ENCODE assay signal across 8 cellular contexts in genomic region chr11:72781313-72782080, GRCh38. TPM values are rescaled to one million over a fixed set of nuclear protein-coding genes. Genes with fewer than 3 reads are reported as not detected.
DNase-seq lines count a peak whose midpoint lies in the region; ATAC-seq, FAIRE-seq and TF ChIP-seq lines count a peak whose summit lies in the region.

No MANE protein-coding gene starts in this region.

- peak; percentile 60 for ATAC-seq in HG02798 (IDR thresholded peaks at IDR 0.05; ENCODE audit: poor library complexity, unreplicated experiment)
- ATAC-seq in GM21367 (IDR thresholded peaks at IDR 0.05; ENCODE audit: unreplicated experiment) = no peak

- DNase-seq in CD8-positive, alpha-beta memory T cell = peak; percentile 63 to 76 (median 67)
- no peak for DNase-seq in bronchial epithelial cell (ENCODE audit: low read depth)
- DNase-seq in stimulated activated CD8-positive, alpha-beta memory T cell treated with anti-CD3 and anti-CD28 coated beads, Interleukin-15, amount 100 ng/mL, for 24 hours (ENCODE audit: low read depth) = peak; percentile 23
- DNase-seq in occipital lobe (lab: John Stamatoyannopoulos, UW) = no peak

- H3K4me3 ChIP-seq in CD8-positive, alpha-beta memory T cell (ENCODE audit: low read length) = peak overlapping the region; percentile 43
- H3K4me3 ChIP-seq in WI38 (ENCODE audit: low read depth, low read length) = peak overlapping the region; percentile 51
- H3K4me3 ChIP-seq in bronchial epithelial cell (ENCODE audit: low read depth, low read length) = peak overlapping the region; percentile 56
- H3K4me3 ChIP-seq in liver (ENCODE audit: low read depth in 1 of 3, low read length in 3 of 3) = peak overlapping the region; percentile 64 to 85 (median 78)

- H3K4me1 Mint-ChIP-seq in CD8-positive, alpha-beta memory T cell = peaks cover 24 to 42% (median 27%) of the 10 kb centered on the region in 3 donors

- peak overlapping the region; percentile 62 to 91 (median 85) for H3K27ac Mint-ChIP-seq in CD8-positive, alpha-beta memory T cell

- peak overlapping the region; percentile 54 for H3K27ac ChIP-seq in CD8-positive, alpha-beta memory T cell (ENCODE audit: low read depth, low read length)
- peak overlapping the region; percentile 86 to 92 for H3K27ac ChIP-seq in liver (ENCODE audit: low read depth in 1 of 2, low read length in 2 of 2)

- no peaks in the 10 kb centered on the region for H3K9me3 Mint-ChIP-seq in CD8-positive, alpha-beta memory T cell

- H3K4me3 Mint-ChIP-seq in CD8-positive, alpha-beta memory T cell = peak overlapping the region; percentile 77 to 96 (median 83)

- no peaks in the 10 kb centered on the region for H3K36me3 ChIP-seq in CD8-positive, alpha-beta memory T cell (ENCODE audit: insufficient read depth, low read length)
- H3K36me3 ChIP-seq in bronchial epithelial cell (ENCODE audit: control insufficient read depth, insufficient read depth, low read length) (no peaks in the 10 kb centered on the region), liver (ENCODE audit: control insufficient read depth in 4 of 4, insufficient read depth in 3 of 4, low read depth in 1 of 4, low read length in 3 of 4) (no peaks in the 10 kb centered on the region)

- H3K36me3 Mint-ChIP-seq in CD8-positive, alpha-beta memory T cell = no peaks in the 10 kb centered on the region

- no peaks in the 10 kb centered on the region for H3K27me3 ChIP-seq in CD8-positive, alpha-beta memory T cell (ENCODE audit: insufficient read depth, low read length, poor library complexity, severe bottlenecking)
- H3K27me3 ChIP-seq in bronchial epithelial cell (ENCODE audit: control insufficient read depth, insufficient read depth, low read length) (no peaks in the 10 kb centered on the region), liver (ENCODE audit: control insufficient read depth in 4 of 4, insufficient read depth in 4 of 4, low read length in 3 of 4) (no peaks in the 10 kb centered on the region)

- no peak for FAIRE-seq in bronchial epithelial cell (lab: Jason Lieb, UNC)

- POLR2A ChIA-PET in CD8-positive, alpha-beta memory T cell (lab: Charles Lee) = interaction anchor here (0.7 to 1.4 kb wide), 3 partner anchors 22 to 59 kb away, joined by 3 to 5 read pairs (median 4); no protein-coding TSS in a partner anchor

- under 1% methylated on average over 89 of the region's 89 CpGs for WGBS in liver

- TF ChIP-seq CTCF in WI38 (IDR thresholded peaks at IDR 0.05; ENCODE audit: low read depth, low read length) = no peak
- no peak for TF ChIP-seq CTCF in bronchial epithelial cell (IDR thresholded peaks at IDR 0.05; ENCODE audit: insufficient read depth, low read length, severe bottlenecking)
- TF ChIP-seq CTCF in liver (IDR thresholded peaks at IDR 0.05; ENCODE audit: low read depth, low read length, missing input control) = no peak

- CTCF ChIA-PET in CD8-positive, alpha-beta memory T cell (lab: Charles Lee) = interaction anchor here (0.8 to 1.6 kb wide), 4 partner anchors 11 to 310 kb away, joined by 3 to 8 read pairs (median 6); partner anchors contain the start of gene STARD10

- TF ChIP-seq RAD21 in liver (IDR thresholded peaks at IDR 0.05) = no peak

- peaks cover 17% of the 10 kb centered on the region for H3K4me1 ChIP-seq in CD8-positive, alpha-beta memory T cell (ENCODE audit: insufficient read depth, low read length)
- peaks cover 8 to 64% (median 48%) of the 10 kb centered on the region in 4 donors for H3K4me1 ChIP-seq in liver (ENCODE audit: control insufficient read depth in 4 of 4, insufficient read depth in 4 of 4, low read length in 3 of 4)

- peaks cover 0 to 1% of the 10 kb centered on the region in 2 donors for H3K27me3 Mint-ChIP-seq in CD8-positive, alpha-beta memory T cell

- no peaks in the 10 kb centered on the region for H3K9me3 ChIP-seq in CD8-positive, alpha-beta memory T cell (ENCODE audit: low read length)
- H3K9me3 ChIP-seq in liver (ENCODE audit: control insufficient read depth in 4 of 4, low read length in 3 of 4) = no peaks in the 10 kb centered on the region

- H3K9ac ChIP-seq in liver (ENCODE audit: low read depth in 1 of 2, low read length in 2 of 2) = peak overlapping the region in 1 of 2 donors; percentile 88

TF ChIP-seq in liver, 16 proteins besides CTCF, POLR2A, EP300 and RAD21:
- TF ChIP-seq GABPA (IDR thresholded peaks at IDR 0.05 in 1 of 2, conservative IDR thresholded peaks at IDR 0.05 in 1 of 2) (no peak), FOXA1 (IDR thresholded peaks at IDR 0.05) (no peak)

RNA-seq across cellular contexts. Expression of gene STARD10, which starts 12.3 kb away (rescaled TPM):
- 10 to 100 TPM; 13.8 to 15.9 TPM for total RNA-seq in CD8-positive, alpha-beta memory T cell
- polyA plus RNA-seq in CD8-positive, alpha-beta memory T cell = 21.8 TPM
- 118 and 179 TPM in 2 replicates for total RNA-seq in bronchial epithelial cell
- total RNA-seq in liver = 100 to 1,000 TPM in 1 of 2 donors, 10 to 100 TPM in 1; 70.5 to 176 TPM
- polyA plus RNA-seq in liver = 100 to 1,000 TPM; 287 to 328 TPM
- 20.4 TPM for total RNA-seq in occipital lobe

RNA-seq across cellular contexts. Expression of gene ARAP1, which starts 29.3 kb away (rescaled TPM):
- total RNA-seq in CD8-positive, alpha-beta memory T cell = 10 to 100 TPM; 61.2 to 64.0 TPM
- polyA plus RNA-seq in CD8-positive, alpha-beta memory T cell = 39.8 TPM
- total RNA-seq in bronchial epithelial cell = 49.5 and 63.6 TPM in 2 replicates
- total RNA-seq in liver = 10 to 100 TPM; 59.8 to 77.8 TPM
- polyA plus RNA-seq in liver = 10 to 100 TPM; 14.4 to 27.2 TPM
- 19.3 TPM for total RNA-seq in occipital lobe

RNA-seq across cellular contexts. Expression of gene ATG16L2, which starts 32.7 kb away (rescaled TPM):
- total RNA-seq in CD8-positive, alpha-beta memory T cell = 10 to 100 TPM; 50.3 to 53.2 TPM
- polyA plus RNA-seq in CD8-positive, alpha-beta memory T cell = 18.8 TPM
- total RNA-seq in bronchial epithelial cell = 5.3 and 8.1 TPM in 2 replicates
- total RNA-seq in liver = 10 to 100 TPM in 1 of 2 donors, 1 to 10 TPM in 1; 5.7 to 17.8 TPM
- polyA plus RNA-seq in liver = 1 to 10 TPM; 4.7 to 9.0 TPM
- total RNA-seq in occipital lobe = 4.2 TPM

Comparison
In these comparisons a context has a peak if more than half of its experiments do, and no peak if none do; other contexts are left out.
1. DNase-seq: peak in CD8-positive, alpha-beta memory T cell (5 of 5) and stimulated activated CD8-positive, alpha-beta memory T cell treated with anti-CD3 and anti-CD28 coated beads, Interleukin-15, amount 100 ng/mL, for 24 hours (single experiment); none in bronchial epithelial cell (single experiment) and occipital lobe (single experiment).
2. Peak in every context shown above with its lines, with median percentiles within 50 percentile points of each other: H3K4me3 ChIP-seq.